In genomic region chr12:501722-502447, GRCh38 we compare ENCODE assay signal across 20 cellular contexts. TPM values are rescaled to one million over a fixed set of nuclear protein-coding genes. Genes with fewer than 3 reads are reported as not detected.
DNase-seq lines count a peak whose midpoint lies in the region; ATAC-seq and TF ChIP-seq lines count a peak whose summit lies in the region.
"Had no signal": no experiment of that assay in that cellular context is flagged by ENCODE, and none has a peak within 500 bp of the region (broad histone marks: within the 10 kb centered on the region; RNA-seq: fewer than 3 reads in every experiment).

No MANE protein-coding gene starts in this region.

- H3K27ac ChIP-seq in cardiac muscle cell, result peak overlapping the region; percentile 84
- H3K27ac ChIP-seq in PC-9, result no peak overlapping the region
- H3K27ac ChIP-seq in mesendoderm (ENCODE audit: low read depth, low read length), result peak overlapping the region; percentile 6
- H3K27ac ChIP-seq in aorta (ENCODE audit: low read depth in 1 of 2, low read length in 2 of 2), result no peak overlapping the region
- no peak overlapping the region for H3K27ac ChIP-seq in A673 (ENCODE audit: low read depth, low read length, poor library complexity, severe bottlenecking)
- H3K27ac ChIP-seq: dorsolateral prefrontal cortex, esophagus muscularis mucosa had no signal

- H2BK5ac ChIP-seq in mesendoderm (ENCODE audit: low read length), result no peak overlapping the region

- H3K4me3 ChIP-seq in cardiac muscle cell, result no peak overlapping the region
- no peak overlapping the region for H3K4me3 ChIP-seq in PC-9
- no peak overlapping the region for H3K4me3 ChIP-seq in mesendoderm (ENCODE audit: low read length)
- no peak overlapping the region for H3K4me3 ChIP-seq in aorta (ENCODE audit: low read length in 2 of 2)
- no peak overlapping the region for H3K4me3 ChIP-seq in A673 (ENCODE audit: low read depth, low read length, poor library complexity, severe bottlenecking)
- H3K4me3 ChIP-seq: body of pancreas, dorsolateral prefrontal cortex, esophagus muscularis mucosa, pancreas had no signal

- TF ChIP-seq CTCF in cardiac muscle cell (IDR thresholded peaks at IDR 0.05; ENCODE audit: low read depth, low read length), result no peak
- no peak for TF ChIP-seq CTCF in PC-9 (conservative IDR thresholded peaks at IDR 0.05)
- no peak for TF ChIP-seq CTCF in A673 (conservative IDR thresholded peaks at IDR 0.05; ENCODE audit: low read depth, low read length)

- intact Hi-C loops in left cardiac atrium (cut with DNase I) (loop anchor here (2.0 to 10.0 kb wide), 3 partner anchors 45 to 49 kb away; partner anchors contain the start of gene B4GALNT3 (in 1 of the 2)), PC-9 (cut with micrococcal nuclease; ENCODE audit: unreplicated experiment) (no loop called here), aorta (cut with DNase I) (loop anchor here (5.0 kb wide), 3 partner anchors 35 to 50 kb away; no protein-coding TSS in a partner anchor), A673 (cut with micrococcal nuclease; ENCODE audit: unreplicated experiment) (no loop called here)

- no peaks in the 10 kb centered on the region for H3K9me3 ChIP-seq in cardiac muscle cell (ENCODE audit: low read depth)
- no peaks in the 10 kb centered on the region for H3K9me3 ChIP-seq in PC-9 (ENCODE audit: insufficient read depth, low read depth)
- H3K9me3 ChIP-seq in aorta (ENCODE audit: control insufficient read depth, low read length), result no peaks in the 10 kb centered on the region
- no peaks in the 10 kb centered on the region for H3K9me3 ChIP-seq in A673 (ENCODE audit: low read depth, low read length, poor library complexity, severe bottlenecking)
- H3K9me3 ChIP-seq: body of pancreas, esophagus muscularis mucosa, pancreas had no signal

- H3K27me3 ChIP-seq in cardiac muscle cell, result no peaks in the 10 kb centered on the region
- 0 out of 2 replicates have a peak, but pooled peaks cover 3% of the 10 kb centered on the region for H3K27me3 ChIP-seq in PC-9 (ENCODE audit: insufficient read depth, low read depth)
- H3K27me3 ChIP-seq in mesendoderm (ENCODE audit: insufficient read depth, low read length, poor library complexity), result no peaks in the 10 kb centered on the region
- no peaks in the 10 kb centered on the region for H3K27me3 ChIP-seq in aorta (ENCODE audit: control insufficient read depth in 1 of 2, insufficient read depth in 2 of 2, low read length in 1 of 2)
- no peaks in the 10 kb centered on the region for H3K27me3 ChIP-seq in A673 (replicated peaks; ENCODE audit: insufficient read depth, low read depth, low read length, poor library complexity)
- H3K27me3 ChIP-seq: body of pancreas, dorsolateral prefrontal cortex, pancreas had no signal

- H4K5ac ChIP-seq in mesendoderm (ENCODE audit: low read length), result no peak overlapping the region

- H3K18ac ChIP-seq in mesendoderm (ENCODE audit: low read length), result no peak overlapping the region

- H3F3A ChIP-seq in PC-9 (ENCODE audit: insufficient read depth, low read depth), result peaks cover 25% of the 10 kb centered on the region

- no peak overlapping the region for H2AFZ ChIP-seq in PC-9

- POLR2A ChIA-PET in PC-9 (lab: Charles Lee; ENCODE audit: unreplicated experiment), result no interaction called here
- POLR2A ChIA-PET in A673 (lab: Charles Lee; ENCODE audit: low non-redundant PET), result no interaction called here

- H3K36me3 ChIP-seq in cardiac muscle cell, result no peaks in the 10 kb centered on the region
- no peaks in the 10 kb centered on the region for H3K36me3 ChIP-seq in PC-9 (ENCODE audit: low read depth)
- H3K36me3 ChIP-seq in mesendoderm (ENCODE audit: control insufficient read depth, insufficient read depth, low read length), result no peaks in the 10 kb centered on the region
- H3K36me3 ChIP-seq in aorta (ENCODE audit: control insufficient read depth in 1 of 2, insufficient read depth in 2 of 2, low read length in 1 of 2), result no peaks in the 10 kb centered on the region
- no peaks in the 10 kb centered on the region for H3K36me3 ChIP-seq in A673 (ENCODE audit: insufficient read depth, low read length, poor library complexity, severe bottlenecking)
- H3K36me3 ChIP-seq: esophagus muscularis mucosa, pancreas had no signal

- H3K79me2 ChIP-seq in PC-9 (ENCODE audit: low read depth) (no peaks in the 10 kb centered on the region), mesendoderm (ENCODE audit: control insufficient read depth, insufficient read depth, low read length) (no peaks in the 10 kb centered on the region)

- H3K4ac ChIP-seq in mesendoderm (ENCODE audit: low read depth, low read length), result no peak overlapping the region

- ATAC-seq in left cardiac atrium (no peak), aorta (ENCODE audit: low FRiP score) (peak; percentile 29), HG02884 (IDR thresholded peaks at IDR 0.05; ENCODE audit: unreplicated experiment) (no peak), HG03442 (IDR thresholded peaks at IDR 0.05; ENCODE audit: unreplicated experiment) (no peak)
- ATAC-seq: body of pancreas; stimulated activated naive CD8-positive, alpha-beta T cell treated with anti-CD3 and anti-CD28 coated beads, Interleukin-15, Interleukin-2, amounts not matched to agents 100 U/mL and 50 U/mL, for 24 hours; T-helper 17 cell had no signal

- H3K56ac ChIP-seq in mesendoderm (ENCODE audit: low read length), result no peak overlapping the region

- no peak overlapping the region for H2BK120ac ChIP-seq in mesendoderm (ENCODE audit: low read depth, low read length)

- H3K9ac ChIP-seq in mesendoderm (ENCODE audit: low read length), result no peak overlapping the region

- peak overlapping the region; percentile 11 for H2AK5ac ChIP-seq in mesendoderm (ENCODE audit: low read length)

- no peak overlapping the region for H3K23ac ChIP-seq in mesendoderm (ENCODE audit: low read length)

- H4K8ac ChIP-seq in mesendoderm (ENCODE audit: low read depth, low read length), result no peak overlapping the region

- no peak for DNase-seq in cardiac muscle cell (ENCODE audit: low read depth in 1 of 2, low spot score in 1 of 2)
- DNase-seq in left cardiac atrium, result no peak
- DNase-seq in PC-9, result no peak
- DNase-seq in mesendoderm, result peak; percentile 24
- no peak for DNase-seq in aorta
- no peak for DNase-seq in A673 (ENCODE audit: low spot score)
- DNase-seq: activated CD4-positive, alpha-beta T cell treated with anti-CD3 and anti-CD28 coated beads for 1 hour; activated CD8-positive, alpha-beta memory T cell treated with anti-CD3 and anti-CD28 coated beads, Interleukin-2, amount 50 U/mL, for 48 hours; activated naive CD4-positive, alpha-beta T cell treated with anti-CD3 and anti-CD28 coated beads, Interleukin-2, amount 10 ng/mL, durations not matched to agents 7 days and 5 days; dorsolateral prefrontal cortex; head of caudate nucleus; NCI-H1694 treated with DMSO at 0.1 percent for 48 hours; pancreas; SHP77; stimulated activated naive CD8-positive, alpha-beta T cell treated with anti-CD3 and anti-CD28 coated beads, Interleukin-15, Interleukin-2, amounts not matched to agents 100 U/mL and 50 U/mL, for 24 hours; T-helper 17 cell had no signal

- BruUV-seq in PC-9 (replicated peaks; lab: Mats Ljungman, UMichigan), result no TSS peak
- BruUV-seq in A673 (replicated peaks; lab: Mats Ljungman, UMichigan), result no TSS peak

- no peaks in the 10 kb centered on the region for H3K9me2 ChIP-seq in PC-9 (ENCODE audit: insufficient read depth)

- no peaks in the 10 kb centered on the region for H3K79me1 ChIP-seq in mesendoderm (ENCODE audit: low read length)

- WGBS in mesendoderm (ENCODE audit: extremely low coverage, insufficient coverage, low lambda C conversion rate), result no CpG with 5 or more reads among the region's 14 CpGs
- 86 to 89% methylated on average over 14 of the region's 14 CpGs for WGBS in aorta, 2 donors

- no peaks in the 10 kb centered on the region for H4K20me1 ChIP-seq in PC-9 (ENCODE audit: insufficient read depth)

- CTCF ChIA-PET in PC-9 (lab: Charles Lee), result no interaction called here
- CTCF ChIA-PET in A673 (lab: Charles Lee), result interaction anchor here (0.5 kb wide), 1 partner anchor 257 kb away, joined by 7 read pairs; no protein-coding TSS in a partner anchor

- H3K4me2 ChIP-seq in PC-9 (peak overlapping the region; percentile 36), mesendoderm (ENCODE audit: low read length) (no peak overlapping the region)

- H3K4me1 ChIP-seq in cardiac muscle cell (ENCODE audit: low read depth), result peaks cover 29% of the 10 kb centered on the region
- H3K4me1 ChIP-seq in PC-9 (replicated peaks; ENCODE audit: insufficient read depth), result peaks cover 23% of the 10 kb centered on the region
- peaks cover 10% of the 10 kb centered on the region for H3K4me1 ChIP-seq in mesendoderm (ENCODE audit: control insufficient read depth, low read depth, low read length)
- peaks cover 0 to 2% of the 10 kb centered on the region in 2 donors for H3K4me1 ChIP-seq in aorta (ENCODE audit: control insufficient read depth in 1 of 2, insufficient read depth in 2 of 2, low read length in 2 of 2)
- H3K4me1 ChIP-seq in A673 (ENCODE audit: insufficient read depth, low read length, poor library complexity, severe bottlenecking), result peaks cover 20% of the 10 kb centered on the region
- H3K4me1 ChIP-seq: pancreas had no signal

- no peak overlapping the region for H2BK15ac ChIP-seq in mesendoderm (replicated peaks; ENCODE audit: low read depth)

RNA-seq across cellular contexts. Expression of gene B4GALNT3, which starts 42.1 kb away (rescaled TPM):
- 38.6 and 39.2 TPM in 2 replicates for total RNA-seq in cardiac muscle cell
- polyA plus RNA-seq in cardiac muscle cell, result 23.7 and 26.4 TPM in 2 replicates
- 10 to 100 TPM; 20.9 to 22.1 TPM for total RNA-seq in left cardiac atrium
- 7.1 and 8.0 TPM in 2 replicates for total RNA-seq in PC-9 (2021)
- 16.0 TPM for polyA plus RNA-seq in mesendoderm (2013, experiment 1 of 2)
- polyA plus RNA-seq in mesendoderm (2013, experiment 2 of 2), result 14.7 TPM
- 10 to 100 TPM; 17.4 to 29.9 TPM for total RNA-seq in aorta
- polyA plus RNA-seq in aorta, result 10 to 100 TPM; 10.3 to 20.3 TPM
- total RNA-seq in A673 (2021), result 19.4 and 20.2 TPM in 2 replicates

Comparison
In these comparisons a context has a peak if more than half of its experiments do, and no peak if none do; other contexts are left out.
1. H3K27ac ChIP-seq: peak in cardiac muscle cell (single experiment) and mesendoderm (single experiment); none in PC-9 (single experiment), aorta (0 of 2) and A673 (single experiment).
2. intact Hi-C loops: an anchor here in left cardiac atrium (2.0 to 10.0 kb wide) and aorta (5.0 kb wide); none called in PC-9 and A673.